In genomic region chr6:157763129-157763893, GRCh38 we compare ENCODE assay signal across 8 cellular contexts. TPM values are rescaled to one million over a fixed set of nuclear protein-coding genes. Genes with fewer than 3 reads are reported as not detected.
DNase-seq lines count a peak whose midpoint lies in the region; ATAC-seq and TF ChIP-seq lines count a peak whose summit lies in the region.

No MANE protein-coding gene starts in this region.

- no peak; the same call in none of the 2 replicates for TF ChIP-seq RAD21 in Ishikawa (IDR thresholded peaks at IDR 0.05; ENCODE audit: low read depth)

- H3K4me3 Mint-ChIP-seq in endothelial cell (ENCODE audit: unreplicated experiment): peak overlapping the region; percentile 37
- peak overlapping the region; percentile 77 to 93 (median 88) for H3K4me3 Mint-ChIP-seq in naive B cell

- TF ChIP-seq CTCF in endothelial cell (IDR thresholded peaks at IDR 0.05; ENCODE audit: unreplicated experiment): no peak

- H3K4me3 ChIP-seq in SJSA1: no peak overlapping the region

- no peaks in the 10 kb centered on the region for H3K9me3 ChIP-seq in SJSA1 (replicated peaks)

- TF ChIP-seq EP300 in Ishikawa (IDR thresholded peaks at IDR 0.05; ENCODE audit: borderline replicate concordance): peak; percentile 99

- H3K9me3 Mint-ChIP-seq in endothelial cell (ENCODE audit: unreplicated experiment): no peaks in the 10 kb centered on the region
- peaks cover 0 to 2% (median 0%) of the 10 kb centered on the region in 7 donors for H3K9me3 Mint-ChIP-seq in naive B cell

- H3K4me1 Mint-ChIP-seq in endothelial cell (ENCODE audit: unreplicated experiment): peaks cover 55% of the 10 kb centered on the region
- H3K4me1 Mint-ChIP-seq in naive B cell: peaks cover 71 to 95% (median 88%) of the 10 kb centered on the region in 3 donors

- ATAC-seq in naive B cell (ENCODE audit: low read depth in 2 of 2) (no peak), GM21367 (IDR thresholded peaks at IDR 0.05; ENCODE audit: unreplicated experiment) (no peak), HG03354 (IDR thresholded peaks at IDR 0.05; ENCODE audit: poor library complexity, severe bottlenecking, unreplicated experiment) (no peak)

- DNase-seq in COR-L47 (lab: John Stamatoyannopoulos, UW): peak; percentile 75
- DNase-seq in SJSA1 (ENCODE audit: low read depth in 1 of 2, low spot score in 2 of 2): peak; percentile 73 to 82
- no peak for DNase-seq in endothelial cell (ENCODE audit: low spot score)
- DNase-seq in naive B cell: no peak
- no peak for DNase-seq in GOT3 (lab: John Stamatoyannopoulos, UW)

- peaks cover 10% of the 10 kb centered on the region for H3K27me3 Mint-ChIP-seq in endothelial cell (ENCODE audit: unreplicated experiment)
- H3K27me3 Mint-ChIP-seq in naive B cell: no peaks in the 10 kb centered on the region

- H3K27ac Mint-ChIP-seq in endothelial cell (ENCODE audit: unreplicated experiment) (peak overlapping the region; percentile 61), naive B cell (peak overlapping the region; percentile 96 to 100 (median 99))

- peak overlapping the region; percentile 60 for H3K27ac ChIP-seq in SJSA1

- H3K27me3 ChIP-seq in SJSA1 (replicated peaks): no peaks in the 10 kb centered on the region

- H3K36me3 Mint-ChIP-seq in endothelial cell (ENCODE audit: low read depth, unreplicated experiment): no peaks in the 10 kb centered on the region
- H3K36me3 Mint-ChIP-seq in naive B cell: no peaks in the 10 kb centered on the region

- peaks cover 57% of the 10 kb centered on the region for H3K4me1 ChIP-seq in SJSA1 (replicated peaks)

- no peaks in the 10 kb centered on the region for H3K36me3 ChIP-seq in SJSA1

TF ChIP-seq in Ishikawa, 13 proteins besides CTCF, POLR2A, EP300 and RAD21:
- TF ChIP-seq YY1 (IDR thresholded peaks at IDR 0.05; ENCODE audit: low read depth) (no peak), CEBPB (IDR thresholded peaks at IDR 0.05) (peak; percentile 78; the same call in 1 of the 2 replicates), FOXM1 (IDR thresholded peaks at IDR 0.05; ENCODE audit: borderline replicate concordance, low read depth) (peak; percentile 93), TEAD4 (IDR thresholded peaks at IDR 0.05) (peak; percentile 100), ZBTB7A (IDR thresholded peaks at IDR 0.05; ENCODE audit: low read depth) (0 out of 2 replicates have a peak, but pooled peaks have one; percentile 9), REST (IDR thresholded peaks at IDR 0.05; ENCODE audit: low read depth) (no peak), CREB1 (IDR thresholded peaks at IDR 0.05; ENCODE audit: low read depth) (peak; percentile 37; the same call in 1 of the 2 replicates), NFIC (IDR thresholded peaks at IDR 0.05) (peak; percentile 100), TAF1 (IDR thresholded peaks at IDR 0.05; ENCODE audit: low read depth) (no peak), EGR1 (IDR thresholded peaks at IDR 0.05) (0 out of 2 replicates have a peak, but pooled peaks have one; percentile 37), TCF12 (IDR thresholded peaks at IDR 0.05; ENCODE audit: low read depth) (peak; percentile 100)
- TF ChIP-seq, protein P1, sequence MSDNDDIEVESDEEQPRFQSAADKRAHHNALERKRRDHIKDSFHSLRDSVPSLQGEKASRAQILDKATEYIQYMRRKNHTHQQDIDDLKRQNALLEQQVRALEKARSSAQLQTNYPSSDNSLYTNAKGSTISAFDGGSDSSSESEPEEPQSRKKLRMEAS (IDR thresholded peaks at IDR 0.05): peak; percentile 77
- TF ChIP-seq, protein P2, sequence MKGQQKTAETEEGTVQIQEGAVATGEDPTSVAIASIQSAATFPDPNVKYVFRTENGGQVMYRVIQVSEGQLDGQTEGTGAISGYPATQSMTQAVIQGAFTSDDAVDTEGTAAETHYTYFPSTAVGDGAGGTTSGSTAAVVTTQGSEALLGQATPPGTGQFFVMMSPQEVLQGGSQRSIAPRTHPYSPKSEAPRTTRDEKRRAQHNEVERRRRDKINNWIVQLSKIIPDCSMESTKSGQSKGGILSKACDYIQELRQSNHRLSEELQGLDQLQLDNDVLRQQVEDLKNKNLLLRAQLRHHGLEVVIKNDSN (IDR thresholded peaks at IDR 0.05): peak; percentile 74

RNA-seq across cellular contexts. Expression of gene SNX9, which starts 59.7 kb away (rescaled TPM):
- total RNA-seq in SJSA1 (2014; rRNA removed; shearing (Covaris generic)): 27.4 and 32.8 TPM in 2 replicates
- 68.6 TPM for total RNA-seq in endothelial cell (ENCODE audit: unreplicated experiment)
- 10 to 100 TPM; 19.7 to 28.3 (median 25.7) TPM for polyA plus RNA-seq in naive B cell (ENCODE audit: low read depth in 6 of 6)

Comparison
In these comparisons a context has a peak if more than half of its experiments do, and no peak if none do; other contexts are left out.
1. DNase-seq: peak in COR-L47 (single experiment) and SJSA1 (2 of 2); none in endothelial cell (single experiment), naive B cell (single experiment) and GOT3 (single experiment).